20 cellular contexts compared by ENCODE assay signal in the genomic region with DNA sequence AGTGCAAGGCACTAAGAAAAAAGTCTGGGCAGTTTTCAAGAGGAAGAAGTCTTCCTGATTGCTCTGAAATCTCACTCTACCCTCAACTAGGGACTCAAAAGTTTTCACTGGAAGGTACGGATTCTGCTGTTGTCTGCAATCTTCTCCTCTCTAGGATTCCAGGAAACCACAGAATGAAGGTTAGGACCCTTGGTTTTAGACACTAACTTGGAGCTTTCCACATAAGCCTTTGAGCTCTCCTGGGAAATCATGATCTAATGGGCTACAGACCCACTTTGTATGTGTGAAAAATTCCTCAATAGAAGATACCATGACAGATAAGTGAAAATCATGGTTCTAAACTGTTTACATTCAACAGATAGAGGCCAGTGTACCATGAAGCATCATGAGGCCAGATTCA.
"Had no signal": no experiment of that assay in that cellular context is flagged by ENCODE, and none has a peak within 500 bp of the region (broad histone marks: within the 10 kb centered on the region; RNA-seq: fewer than 3 reads in every experiment).

No MANE protein-coding gene starts in this region.

- H3K4me3 ChIP-seq: left ventricle myocardium inferior, lung, mucosa of descending colon, ovary, spleen, tibial nerve, uterus had no signal

- DNase-seq: hippocampal formation; islet precursor cell; left ventricle myocardium inferior; midbrain; mucosa of descending colon; naive thymus-derived CD4-positive, alpha-beta T cell; ovary; retina; right cardiac atrium; small intestine; spleen; stimulated activated CD4-positive, alpha-beta T cell treated with anti-CD3 and anti-CD28 coated beads, Interleukin-2, amount 100 ng/mL, for 48 hours; stimulated activated CD4-positive, alpha-beta T cell treated with anti-CD3 and anti-CD28 coated beads, Interleukin-4, amount 100 ng/mL, for 4 hours; stimulated activated CD8-positive, alpha-beta memory T cell treated with anti-CD3 and anti-CD28 coated beads, Interleukin-4, amount 100 ng/mL, for 48 hours; stimulated activated naive CD4-positive, alpha-beta T cell treated with Interleukin-2 at 50 U/mL for 16 hours; stimulated activated naive CD8-positive, alpha-beta T cell treated with anti-CD3 and anti-CD28 coated beads, Interleukin-15, amount 100 ng/mL, for 72 hours; substantia nigra; uterus had no signal
